ENCODE assay signal across 8 cellular contexts in the genomic region with DNA sequence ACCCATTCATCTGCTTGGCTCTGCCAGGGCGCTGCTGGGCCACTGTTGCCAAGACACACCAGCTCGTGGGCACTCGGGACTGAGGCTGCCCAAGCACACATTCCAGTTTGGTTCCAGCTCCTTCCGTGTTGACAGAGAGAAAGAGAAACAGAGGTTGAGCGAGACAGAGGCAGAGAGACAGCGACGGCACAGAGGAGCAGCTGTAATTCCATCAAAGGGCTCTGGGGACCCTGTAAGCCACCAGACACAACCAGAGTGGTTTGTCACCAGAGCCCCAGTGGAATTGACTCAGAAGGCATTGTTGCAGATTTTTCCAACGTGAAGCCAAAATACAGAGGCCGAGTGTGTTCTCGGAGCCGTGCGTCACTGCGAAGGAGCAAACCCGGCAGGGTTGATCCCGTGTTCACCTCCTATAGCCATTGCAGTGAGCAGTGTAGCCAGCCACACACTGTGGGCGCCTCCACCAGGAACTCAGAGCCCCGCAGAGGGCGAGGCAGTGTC. TPM values are rescaled to one million over a fixed set of nuclear protein-coding genes. Genes with fewer than 3 reads are reported as not detected.
DNase-seq lines count a peak whose midpoint lies in the region; ATAC-seq and TF ChIP-seq lines count a peak whose summit lies in the region.

No MANE protein-coding gene starts in this region.

- H3K27ac ChIP-seq in PC-3 (ENCODE audit: low read length): no peak overlapping the region
- peak overlapping the region in 3 of 4 donors; percentile 6 to 24 (median 24) for H3K27ac ChIP-seq in gastroesophageal sphincter

- intact Hi-C loops in PC-3 (cut with micrococcal nuclease): no loop called here

- CTCF ChIA-PET in PC-3 (lab: Charles Lee): no interaction called here

- H3K36me3 ChIP-seq in PC-3 (ENCODE audit: low read depth, low read length) (no peaks in the 10 kb centered on the region), gastroesophageal sphincter (no peaks in the 10 kb centered on the region)

- TF ChIP-seq POLR2A in gastroesophageal sphincter (IDR thresholded peaks at IDR 0.05): no peak

- H3K79me2 ChIP-seq in PC-3 (ENCODE audit: low read length): no peaks in the 10 kb centered on the region

- BruUV-seq in PC-3 (replicated peaks; lab: Mats Ljungman, UMichigan): no TSS peak

- H3K4me2 ChIP-seq in PC-3 (ENCODE audit: low read length): peak overlapping the region; percentile 23; the same call in 1 of the 2 replicates

- H3K9me3 ChIP-seq in PC-3 (ENCODE audit: low read length): no peaks in the 10 kb centered on the region
- no peaks in the 10 kb centered on the region for H3K9me3 ChIP-seq in gastroesophageal sphincter

- ATAC-seq in PC-3: peak; percentile 70
- peak; percentile 53 for ATAC-seq in gastroesophageal sphincter
- ATAC-seq in GM21737 (IDR thresholded peaks at IDR 0.05; ENCODE audit: unreplicated experiment): no peak
- no peak for ATAC-seq in HG03342 (IDR thresholded peaks at IDR 0.05; ENCODE audit: unreplicated experiment)
- ATAC-seq in GM21576 (IDR thresholded peaks at IDR 0.05; ENCODE audit: unreplicated experiment): no peak

- H3K4me3 ChIP-seq in PC-3 (ENCODE audit: low read length): no peak overlapping the region
- peak overlapping the region in 1 of 2 donors; percentile 18 for H3K4me3 ChIP-seq in gastroesophageal sphincter
- H3K4me3 ChIP-seq in skeletal muscle cell (ENCODE audit: low read depth, low read length): peak overlapping the region; percentile 12

- peak overlapping the region; percentile 20; the same call in 1 of the 2 replicates for H2AFZ ChIP-seq in PC-3 (ENCODE audit: low read length)

- POLR2A ChIA-PET in PC-3 (lab: Charles Lee; ENCODE audit: unreplicated experiment): no interaction called here

- DNase-seq in PC-3: peak; percentile 3
- no peak for DNase-seq in skeletal muscle cell (ENCODE audit: low read depth)
- no peak for DNase-seq in activated CD4-positive, alpha-beta T cell treated with anti-CD3 and anti-CD28 coated beads for 4 hours

- peak; percentile 47 for TF ChIP-seq CTCF in GM12873 (IDR thresholded peaks at IDR 0.05; ENCODE audit: insufficient read depth, low read depth, low read length, missing control alignments)
- TF ChIP-seq CTCF in PC-3 (conservative IDR thresholded peaks at IDR 0.05; ENCODE audit: low read depth, low read length): 0 out of 2 replicates have a peak, but pooled peaks have one; percentile 15
- TF ChIP-seq CTCF in gastroesophageal sphincter (IDR thresholded peaks at IDR 0.05): no peak

- no peak for TF ChIP-seq EP300 in gastroesophageal sphincter (IDR thresholded peaks at IDR 0.05)

- H3K9me2 ChIP-seq in PC-3 (replicated peaks; ENCODE audit: low read length): no peaks in the 10 kb centered on the region

- no peaks in the 10 kb centered on the region for H3F3A ChIP-seq in PC-3 (ENCODE audit: low read length, unreplicated experiment)

- no peak overlapping the region for H3K9ac ChIP-seq in PC-3 (ENCODE audit: low read length)

- 39 to 64% methylated on average over 4 to 9 of the region's 18 CpGs for WGBS in gastroesophageal sphincter (ENCODE audit: low coverage in 1 of 2), 2 donors

- H4K20me1 ChIP-seq in PC-3 (ENCODE audit: low read length): no peaks in the 10 kb centered on the region

- 0 out of 2 replicates have a peak, but pooled peaks cover 2% of the 10 kb centered on the region for H3K27me3 ChIP-seq in PC-3 (ENCODE audit: low read length)
- peaks cover 39% of the 10 kb centered on the region for H3K27me3 ChIP-seq in gastroesophageal sphincter

- H3K4me1 ChIP-seq in PC-3 (ENCODE audit: insufficient read depth, low read length) (0 out of 2 replicates have a peak, but pooled peaks cover 3% of the 10 kb centered on the region), gastroesophageal sphincter (peaks cover 0 to 15% (median 0%) of the 10 kb centered on the region in 3 donors)

RNA-seq across cellular contexts. Expression of gene SYF2, which starts 33.5 kb away (rescaled TPM):
- total RNA-seq in PC-3 (2014; rRNA removed) (29.8 and 31.0 TPM in 2 replicates), gastroesophageal sphincter (100 to 1,000 TPM in 1 of 4 donors, 10 to 100 TPM in 3; 54.5 to 105 (median 88.5) TPM)

RNA-seq across cellular contexts. Expression of gene RSRP1, which starts 48.5 kb away (rescaled TPM):
- total RNA-seq in PC-3 (2014; rRNA removed) (46.8 and 49.4 TPM in 2 replicates), gastroesophageal sphincter (100 to 1,000 TPM in 1 of 4 donors, 10 to 100 TPM in 3; 23.1 to 133 (median 59.4) TPM)

Comparison
In these comparisons a context has a peak if more than half of its experiments do, and no peak if none do; other contexts are left out.
1. CTCF ChIP-seq: peak in GM12873 (single experiment) and PC-3 (single experiment); none in gastroesophageal sphincter (0 of 4).
2. ATAC-seq: peak in PC-3 (single experiment) and gastroesophageal sphincter (single experiment); none in GM21737 (single experiment), HG03342 (single experiment) and GM21576 (single experiment).